8 cellular contexts compared by ENCODE assay signal in genomic region chr7:80681272-80681885, GRCh38. TPM values are rescaled to one million over a fixed set of nuclear protein-coding genes. Genes with fewer than 3 reads are reported as not detected.
DNase-seq lines count a peak whose midpoint lies in the region; ATAC-seq and TF ChIP-seq lines count a peak whose summit lies in the region.

No MANE protein-coding gene starts in this region.

- TF ChIP-seq CTCF in GM12874 (IDR thresholded peaks at IDR 0.05; ENCODE audit: insufficient read depth, low read depth, low read length) (peak; percentile 43; the same call in 1 of the 2 replicates), cardiac muscle cell (IDR thresholded peaks at IDR 0.05; ENCODE audit: low read depth, low read length) (peak; percentile 51)

- no peak overlapping the region for H3K4me3 ChIP-seq in cardiac muscle cell

- no peaks in the 10 kb centered on the region for H3K36me3 Mint-ChIP-seq in effector memory CD8-positive, alpha-beta T cell (ENCODE audit: insufficient read depth)
- no peaks in the 10 kb centered on the region for H3K36me3 Mint-ChIP-seq in activated T-helper 17 cell treated with anti-CD3 and anti-CD28 coated beads, Interleukin-2, amount 50 U/mL, for 72 hours (ENCODE audit: low read depth)

- H3K27me3 ChIP-seq in cardiac muscle cell: no peaks in the 10 kb centered on the region

- H3K9me3 Mint-ChIP-seq in effector memory CD8-positive, alpha-beta T cell: peaks cover 1 to 7% of the 10 kb centered on the region in 2 donors
- H3K9me3 Mint-ChIP-seq in activated T-helper 17 cell treated with anti-CD3 and anti-CD28 coated beads, Interleukin-2, amount 50 U/mL, for 72 hours: no peaks in the 10 kb centered on the region

- H3K4me1 ChIP-seq in cardiac muscle cell (ENCODE audit: low read depth): no peaks in the 10 kb centered on the region

- no peaks in the 10 kb centered on the region for H3K27me3 Mint-ChIP-seq in effector memory CD8-positive, alpha-beta T cell
- no peaks in the 10 kb centered on the region for H3K27me3 Mint-ChIP-seq in activated T-helper 17 cell treated with anti-CD3 and anti-CD28 coated beads, Interleukin-2, amount 50 U/mL, for 72 hours

- no peaks in the 10 kb centered on the region for H3K4me1 Mint-ChIP-seq in effector memory CD8-positive, alpha-beta T cell (ENCODE audit: low read depth in 2 of 2)
- no peaks in the 10 kb centered on the region for H3K4me1 Mint-ChIP-seq in activated T-helper 17 cell treated with anti-CD3 and anti-CD28 coated beads, Interleukin-2, amount 50 U/mL, for 72 hours

- DNase-seq in RPMI7951 (ENCODE audit: low read depth) (peak; percentile 40), cardiac muscle cell (ENCODE audit: low read depth in 1 of 2, low spot score in 1 of 2) (peak; percentile 45 to 53), activated T-cell treated with anti-CD3 and anti-CD28 coated beads for 4 hours (no peak)
- DNase-seq in effector memory CD8-positive, alpha-beta T cell: no peak
- no peak for DNase-seq in stimulated activated naive CD4-positive, alpha-beta T cell treated with Interleukin-2 at 50 U/mL for 16 hours (lab: John Stamatoyannopoulos, UW)

- ATAC-seq in HG02943 (IDR thresholded peaks at IDR 0.05; ENCODE audit: low read depth, unreplicated experiment): peak; percentile 59
- ATAC-seq in effector memory CD8-positive, alpha-beta T cell (replicated peaks): no peak
- no peak for ATAC-seq in activated T-helper 17 cell treated with anti-CD3 and anti-CD28 coated beads, Interleukin-2, amount 50 U/mL, for 72 hours (replicated peaks)

- no peak overlapping the region for H3K27ac ChIP-seq in cardiac muscle cell

- no peaks in the 10 kb centered on the region for H3K9me3 ChIP-seq in cardiac muscle cell (ENCODE audit: low read depth)

- H3K4me3 Mint-ChIP-seq in effector memory CD8-positive, alpha-beta T cell: no peak overlapping the region
- H3K4me3 Mint-ChIP-seq in activated T-helper 17 cell treated with anti-CD3 and anti-CD28 coated beads, Interleukin-2, amount 50 U/mL, for 72 hours: no peak overlapping the region

- H3K27ac Mint-ChIP-seq in effector memory CD8-positive, alpha-beta T cell: no peak overlapping the region
- H3K27ac Mint-ChIP-seq in activated T-helper 17 cell treated with anti-CD3 and anti-CD28 coated beads, Interleukin-2, amount 50 U/mL, for 72 hours: no peak overlapping the region

- no peaks in the 10 kb centered on the region for H3K36me3 ChIP-seq in cardiac muscle cell

RNA-seq across cellular contexts. Expression of gene CD36, which starts 42.9 kb away (rescaled TPM):
- 6.5 and 11.4 TPM in 2 replicates for total RNA-seq in RPMI7951 (2014; rRNA removed; shearing (Covaris generic))
- total RNA-seq in cardiac muscle cell: 1.1 TPM in 2 replicates
- polyA plus RNA-seq in cardiac muscle cell: 2.4 and 4.2 TPM in 2 replicates
- not detected for total RNA-seq in activated T-helper 17 cell treated with anti-CD3 and anti-CD28 coated beads, Interleukin-2, amount 50 U/mL, for 72 hours

Comparison
In these comparisons a context has a peak if more than half of its experiments do, and no peak if none do; other contexts are left out.
1. DNase-seq: peak in RPMI7951 (single experiment) and cardiac muscle cell (2 of 2); none in effector memory CD8-positive, alpha-beta T cell (0 of 3), activated T-cell treated with anti-CD3 and anti-CD28 coated beads for 4 hours (single experiment) and stimulated activated naive CD4-positive, alpha-beta T cell treated with Interleukin-2 at 50 U/mL for 16 hours (single experiment).